Comparison of ENCODE assay signal across 2 cellular contexts in the genomic region with DNA sequence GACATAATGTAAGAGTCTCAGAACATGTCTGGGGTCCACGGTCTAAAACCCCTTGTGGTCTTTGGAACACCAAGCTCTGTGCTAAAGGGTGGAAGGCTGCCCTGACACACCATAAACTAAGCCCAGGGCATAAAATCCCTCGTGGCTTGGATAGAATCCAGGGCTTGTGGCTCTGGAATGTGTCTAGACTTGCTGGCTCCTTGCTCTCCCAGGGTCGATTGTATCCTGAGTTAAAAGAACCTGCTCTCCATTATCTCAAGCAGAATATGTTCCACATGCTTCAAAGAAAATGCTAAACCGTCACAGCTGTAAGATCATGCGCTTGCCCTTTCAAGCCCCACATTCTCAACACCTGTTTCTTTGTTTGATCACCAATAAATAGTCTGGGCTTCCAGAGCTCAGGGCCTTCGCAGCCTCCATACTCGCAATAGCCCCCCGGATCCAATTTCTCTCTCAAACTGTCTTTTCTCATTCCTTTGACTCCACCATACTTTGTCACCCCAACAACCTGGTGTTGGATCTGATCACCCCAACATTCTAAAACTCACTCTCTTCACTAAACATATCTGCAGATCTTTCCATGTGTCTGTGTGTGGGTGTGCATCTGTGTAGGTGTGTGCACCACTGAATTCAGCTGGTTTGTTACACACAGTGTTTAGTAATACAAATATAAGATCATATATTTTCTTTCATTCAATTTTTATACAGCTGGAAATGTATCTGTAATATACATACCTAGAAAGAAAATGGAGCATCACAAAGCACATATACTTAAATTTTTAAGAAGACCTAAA.
TF ChIP-seq lines count a peak whose summit lies in the region.

No MANE protein-coding gene starts in this region.

TF ChIP-seq in IMR-90, 13 proteins besides CTCF, POLR2A, EP300 and RAD21:
- TF ChIP-seq FOS (IDR thresholded peaks at IDR 0.05; ENCODE audit: low read depth, low read length) (no peak), CEBPB (IDR thresholded peaks at IDR 0.05; ENCODE audit: low read depth, low read length) (no peak), USF2 (IDR thresholded peaks at IDR 0.05; ENCODE audit: low read depth, low read length) (no peak), SMC3 (IDR thresholded peaks at IDR 0.05; ENCODE audit: low read depth, low read length) (no peak), RFX5 (IDR thresholded peaks at IDR 0.05; ENCODE audit: low read depth, low read length) (no peak), MXI1 (IDR thresholded peaks at IDR 0.05; ENCODE audit: borderline replicate concordance, low read depth, low read length) (no peak), CHD1 (IDR thresholded peaks at IDR 0.05; ENCODE audit: low read depth, low read length) (no peak), RCOR1 (IDR thresholded peaks at IDR 0.05; ENCODE audit: insufficient replicate concordance, low read length) (no peak), NFE2L2 (IDR thresholded peaks at IDR 0.05; ENCODE audit: low read depth, low read length) (no peak), BHLHE40 (IDR thresholded peaks at IDR 0.05; ENCODE audit: low read depth, low read length) (no peak), MAFK (IDR thresholded peaks at IDR 0.05; ENCODE audit: low read depth, low read length) (no peak), MAZ (IDR thresholded peaks at IDR 0.05; ENCODE audit: borderline replicate concordance, low read depth, low read length) (no peak)
- TF ChIP-seq, protein P1, sequence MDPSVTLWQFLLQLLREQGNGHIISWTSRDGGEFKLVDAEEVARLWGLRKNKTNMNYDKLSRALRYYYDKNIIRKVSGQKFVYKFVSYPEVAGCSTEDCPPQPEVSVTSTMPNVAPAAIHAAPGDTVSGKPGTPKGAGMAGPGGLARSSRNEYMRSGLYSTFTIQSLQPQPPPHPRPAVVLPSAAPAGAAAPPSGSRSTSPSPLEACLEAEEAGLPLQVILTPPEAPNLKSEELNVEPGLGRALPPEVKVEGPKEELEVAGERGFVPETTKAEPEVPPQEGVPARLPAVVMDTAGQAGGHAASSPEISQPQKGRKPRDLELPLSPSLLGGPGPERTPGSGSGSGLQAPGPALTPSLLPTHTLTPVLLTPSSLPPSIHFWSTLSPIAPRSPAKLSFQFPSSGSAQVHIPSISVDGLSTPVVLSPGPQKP (IDR thresholded peaks at IDR 0.05; ENCODE audit: borderline replicate concordance, low read depth, low read length): no peak

TF ChIP-seq in HepG2, 621 proteins besides CTCF, POLR2A, EP300 and RAD21:
- TF ChIP-seq, protein P2, sequence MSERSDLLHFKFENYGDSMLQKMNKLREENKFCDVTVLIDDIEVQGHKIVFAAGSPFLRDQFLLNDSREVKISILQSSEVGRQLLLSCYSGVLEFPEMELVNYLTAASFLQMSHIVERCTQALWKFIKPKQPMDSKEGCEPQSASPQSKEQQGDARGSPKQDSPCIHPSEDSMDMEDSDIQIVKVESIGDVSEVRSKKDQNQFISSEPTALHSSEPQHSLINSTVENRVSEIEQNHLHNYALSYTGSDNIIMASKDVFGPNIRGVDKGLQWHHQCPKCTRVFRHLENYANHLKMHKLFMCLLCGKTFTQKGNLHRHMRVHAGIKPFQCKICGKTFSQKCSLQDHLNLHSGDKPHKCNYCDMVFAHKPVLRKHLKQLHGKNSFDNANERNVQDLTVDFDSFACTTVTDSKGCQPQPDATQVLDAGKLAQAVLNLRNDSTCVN (CRISPR knock-in tag; IDR thresholded peaks at IDR 0.05; ENCODE audit: borderline replicate concordance): peak; percentile 55; the same call in 1 of the 2 replicates
- TF ChIP-seq SKI (IDR thresholded peaks at IDR 0.05; ENCODE audit: partially characterized antibody) (peak; percentile 42), PHF21A (CRISPR knock-in tag; IDR thresholded peaks at IDR 0.05) (0 out of 2 replicates have a peak, but pooled peaks have one; percentile 31), ZNF776 (CRISPR knock-in tag; IDR thresholded peaks at IDR 0.05) (no peak), PHF8 (CRISPR knock-in tag; IDR thresholded peaks at IDR 0.05) (no peak), TCF7 (IDR thresholded peaks at IDR 0.05; ENCODE audit: low read depth) (peak; percentile 22; the same call in 1 of the 2 replicates)
